8 cellular contexts compared by ENCODE assay signal in the genomic region with DNA sequence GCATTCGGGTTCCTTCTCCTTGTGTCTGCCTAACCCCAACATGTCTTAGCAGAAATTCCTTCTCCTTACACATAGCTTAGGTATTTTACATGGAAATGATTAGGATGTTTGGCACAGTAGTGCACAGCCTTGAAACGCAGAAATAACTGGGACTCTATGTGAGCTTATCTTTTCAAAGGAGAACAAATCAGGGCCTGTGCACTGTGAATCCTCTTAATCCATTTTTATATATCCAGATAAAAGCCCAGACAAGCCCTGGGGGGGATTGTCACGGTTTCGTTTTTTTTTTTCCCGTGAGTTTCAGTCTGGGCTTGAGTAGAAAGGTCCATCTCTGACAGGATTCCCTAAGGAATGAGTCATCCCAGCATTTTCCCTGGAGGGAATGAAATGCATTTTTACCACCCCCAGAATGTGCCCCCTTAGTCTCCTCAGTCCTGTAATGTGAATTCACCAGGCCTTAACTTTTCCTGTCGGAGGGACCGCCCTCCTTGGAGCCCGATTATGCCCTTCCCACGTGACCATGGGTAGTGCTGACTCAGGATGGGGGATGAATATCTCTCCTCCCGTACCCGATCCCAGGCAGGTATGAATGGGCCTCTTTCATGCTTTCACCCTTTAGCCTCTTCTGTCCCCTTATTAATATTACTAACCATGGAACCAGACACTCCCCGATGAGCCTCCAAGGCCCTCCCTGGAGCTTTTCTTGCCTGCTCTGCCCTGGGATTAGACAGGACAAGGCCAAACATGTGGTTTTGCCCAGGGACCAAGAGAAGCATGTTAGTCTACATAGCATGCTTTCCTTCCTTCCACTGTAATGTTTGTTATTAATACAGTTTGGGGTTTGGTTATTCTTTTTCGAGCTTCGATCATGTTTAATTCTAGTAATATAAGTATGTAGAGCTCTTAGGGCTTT. TPM values are rescaled to one million over a fixed set of nuclear protein-coding genes. Genes with fewer than 3 reads are reported as not detected.
A peak's percentile ranks its signal among the peaks of the same experiment; 100 is the strongest.
DNase-seq lines count a peak whose midpoint lies in the region; ATAC-seq and TF ChIP-seq lines count a peak whose summit lies in the region.

No MANE protein-coding gene starts in this region.

- H3K4me3 ChIP-seq in BE2C (ENCODE audit: low read depth, low read length), result peak overlapping the region; percentile 41
- H3K4me3 ChIP-seq in fibroblast of mammary gland (ENCODE audit: control insufficient read depth, low read depth, low read length), result peak overlapping the region; percentile 24

- H3K27me3 ChIP-seq in BE2C, result no peaks in the 10 kb centered on the region

- peaks cover 14% of the 10 kb centered on the region for H3K4me1 ChIP-seq in BE2C

- no peak for TF ChIP-seq CTCF in BE2C (IDR thresholded peaks at IDR 0.05; ENCODE audit: low read depth, low read length)
- no peak for TF ChIP-seq CTCF in fibroblast of mammary gland (conservative IDR thresholded peaks at IDR 0.05; ENCODE audit: control insufficient read depth, insufficient read depth, low read depth, low read length)
- TF ChIP-seq CTCF in omental fat pad (IDR thresholded peaks at IDR 0.05), result no peak

- ATAC-seq in omental fat pad (ENCODE audit: low FRiP score) (peak; percentile 76), GM21717 (IDR thresholded peaks at IDR 0.05; ENCODE audit: unreplicated experiment) (no peak)

- H3K36me3 ChIP-seq in BE2C, result peaks cover 10% of the 10 kb centered on the region; the same call in 1 of the 2 replicates

- no peaks in the 10 kb centered on the region for H3K9me3 ChIP-seq in BE2C

- peak; percentile 74 for DNase-seq in BE2C
- DNase-seq in RPMI7951 (ENCODE audit: low read depth), result peak; percentile 100
- peak; percentile 87 for DNase-seq in fibroblast of mammary gland (ENCODE audit: low read depth)
- DNase-seq in omental fat pad (ENCODE audit: low spot score), result no peak
- DNase-seq in NCI-H2029 treated with DMSO at 0.1 percent for 48 hours (lab: John Stamatoyannopoulos, UW), result no peak
- no peak for DNase-seq in NCI-H524 (lab: John Stamatoyannopoulos, UW)
- DNase-seq in DMS153 treated with DMSO at 0.1 percent for 48 hours (lab: John Stamatoyannopoulos, UW; ENCODE audit: unreplicated experiment), result no peak

RNA-seq across cellular contexts. Expression of a gene that starts 23.9 kb away (rescaled TPM):
- 99.1 TPM for polyA plus RNA-seq in BE2C (2012; ENCODE audit: insufficient read depth, insufficient read length, low read depth)
- 156 and 167 TPM in 2 replicates for total RNA-seq in RPMI7951 (2014; rRNA removed; shearing (Covaris generic))
- 10 to 100 TPM; 21.0 to 60.7 (median 45.8) TPM for total RNA-seq in omental fat pad

RNA-seq across cellular contexts. Expression of a gene that starts 59.0 kb away (rescaled TPM):
- 19.6 TPM for polyA plus RNA-seq in BE2C (2012; ENCODE audit: insufficient read depth, insufficient read length, low read depth)
- 41.7 and 49.7 TPM in 2 replicates for total RNA-seq in RPMI7951 (2014; rRNA removed; shearing (Covaris generic))
- 10 to 100 TPM; 13.8 to 30.7 (median 15.6) TPM for total RNA-seq in omental fat pad

RNA-seq across cellular contexts. Expression of a gene that starts 59.1 kb away (rescaled TPM):
- polyA plus RNA-seq in BE2C (2012; ENCODE audit: insufficient read depth, insufficient read length, low read depth), result 4.2 TPM
- 0.12 TPM in 1 of 2 replicates, not detected in the other for total RNA-seq in RPMI7951 (2014; rRNA removed; shearing (Covaris generic))
- total RNA-seq in omental fat pad, result not detected

Comparison
In these comparisons a context has a peak if more than half of its experiments do, and no peak if none do; other contexts are left out.
1. DNase-seq: peak in BE2C (single experiment), RPMI7951 (single experiment) and fibroblast of mammary gland (single experiment); none in omental fat pad (single experiment), NCI-H2029 treated with DMSO at 0.1 percent for 48 hours (single experiment), NCI-H524 (0 of 2) and DMS153 treated with DMSO at 0.1 percent for 48 hours (single experiment).